17 cellular contexts compared by ENCODE assay signal in genomic region chr1:20983297-20983889, GRCh38.
DNase-seq lines count a peak whose midpoint lies in the region; ATAC-seq, FAIRE-seq and TF ChIP-seq lines count a peak whose summit lies in the region.
"Had no signal": no experiment of that assay in that cellular context is flagged by ENCODE, and none has a peak within 500 bp of the region (broad histone marks: within the 10 kb centered on the region; RNA-seq: fewer than 3 reads in every experiment).

No MANE protein-coding gene starts in this region.

- no peaks in the 10 kb centered on the region for H3K27me3 ChIP-seq in A673 (replicated peaks; ENCODE audit: insufficient read depth, low read depth, low read length, poor library complexity)
- no peaks in the 10 kb centered on the region for H3K27me3 ChIP-seq in stomach
- H3K27me3 ChIP-seq in Peyer's patch: no peaks in the 10 kb centered on the region

- TF ChIP-seq POLR2A in stomach (IDR thresholded peaks at IDR 0.05) (no peak), Peyer's patch (IDR thresholded peaks at IDR 0.05) (no peak)

- WGBS in stomach, 5 donors: 65 to 83% (median 80%) methylated on average over 3 of the region's 3 CpGs

- TF ChIP-seq CTCF in A673 (conservative IDR thresholded peaks at IDR 0.05; ENCODE audit: low read depth, low read length) (0 out of 2 replicates have a peak, but pooled peaks have one; percentile 12), GM10248 (IDR thresholded peaks at IDR 0.05; ENCODE audit: control extremely low read depth, extremely low read depth, low read depth, missing control alignments) (peak; percentile 9), stomach (IDR thresholded peaks at IDR 0.05) (no peak), Peyer's patch (IDR thresholded peaks at IDR 0.05) (peak in 3 of 6 experiments; percentile 38 to 46 (median 38))

- CTCF ChIA-PET in A673 (lab: Charles Lee): no interaction called here
- CTCF ChIA-PET in GM10248 (lab: Yijun Ruan, JAX): interaction anchor here (0.9 to 1.9 kb wide), 4 partner anchors 8 to 212 kb away, joined by 3 to 6 read pairs (median 4); no protein-coding TSS in a partner anchor

- POLR2A ChIA-PET in A673 (lab: Charles Lee; ENCODE audit: low non-redundant PET): no interaction called here
- POLR2A ChIA-PET in GM10248 (lab: Yijun Ruan, JAX): no interaction called here

- H3K9me3 ChIP-seq in A673 (ENCODE audit: low read depth, low read length, poor library complexity, severe bottlenecking): no peaks in the 10 kb centered on the region
- no peaks in the 10 kb centered on the region for H3K9me3 ChIP-seq in stomach
- no peaks in the 10 kb centered on the region for H3K9me3 ChIP-seq in Peyer's patch

- H3K4me1 ChIP-seq in A673 (ENCODE audit: insufficient read depth, low read length, poor library complexity, severe bottlenecking) (peaks cover 18% of the 10 kb centered on the region), stomach (peaks cover 0 to 12% (median 4%) of the 10 kb centered on the region in 4 donors), Peyer's patch (no peaks in the 10 kb centered on the region)

- FAIRE-seq in islet of Langerhans (lab: Jason Lieb, UNC): peak; percentile 93

- TF ChIP-seq EP300 in stomach (IDR thresholded peaks at IDR 0.05): no peak

- DNase-seq in A673 (ENCODE audit: low spot score) (no peak), GM10248 (ENCODE audit: extremely low spot score) (no peak), NCI-H69 (lab: John Stamatoyannopoulos, UW) (peak; percentile 50), stomach (no peak), Peyer's patch (no peak), superior temporal gyrus (ENCODE audit: extremely low spot score) (no peak)
- DNase-seq: activated CD4-positive, alpha-beta memory T cell treated with anti-CD3 and anti-CD28 coated beads, Interleukin-2, amount 10 ng/mL, durations not matched to agents 7 days and 5 days; amygdala; immature natural killer cell; KBM-7; NCI-H2029 treated with DMSO at 0.1 percent for 48 hours; nucleus accumbens; stimulated activated naive CD4-positive, alpha-beta T cell; SW 1271 had no signal

- no peak for ATAC-seq in GM21529 (IDR thresholded peaks at IDR 0.05; ENCODE audit: unreplicated experiment)
- ATAC-seq: activated T-helper 17 cell treated with anti-CD3 and anti-CD28 coated beads, Interleukin-2, amount 50 U/mL, for 72 hours had no signal

- H3K27ac ChIP-seq in A673 (ENCODE audit: low read depth, low read length, poor library complexity, severe bottlenecking) (no peak overlapping the region), stomach (no peak overlapping the region), Peyer's patch (no peak overlapping the region)

- intact Hi-C loops in A673 (cut with micrococcal nuclease; ENCODE audit: unreplicated experiment): no loop called here
- intact Hi-C loops in stomach (cut with DNase I; ENCODE audit: low total_unique reads): loop anchor here (5.0 kb wide), 1 partner anchor 214 kb away; no protein-coding TSS in a partner anchor

- H3K4me3 ChIP-seq in A673 (ENCODE audit: low read depth, low read length, poor library complexity, severe bottlenecking) (no peak overlapping the region), stomach (no peak overlapping the region), Peyer's patch (no peak overlapping the region)

- H3K36me3 ChIP-seq in A673 (ENCODE audit: insufficient read depth, low read length, poor library complexity, severe bottlenecking): no peaks in the 10 kb centered on the region
- H3K36me3 ChIP-seq in stomach: peaks cover 0 to 15% (median 9%) of the 10 kb centered on the region in 4 donors
- H3K36me3 ChIP-seq in Peyer's patch: peaks cover 0 to 7% (median 0%) of the 10 kb centered on the region in 3 donors

- BruUV-seq in A673 (replicated peaks; lab: Mats Ljungman, UMichigan): no TSS peak

Comparison
In these comparisons a context has a peak if more than half of its experiments do, and no peak if none do; other contexts are left out.
1. CTCF ChIP-seq: peak in A673 (single experiment) and GM10248 (single experiment); none in stomach (0 of 7).